ENCODE assay signal across 11 cellular contexts in genomic region chr13:42997381-42997780, GRCh38. TPM values are rescaled to one million over a fixed set of nuclear protein-coding genes. Genes with fewer than 3 reads are reported as not detected.
A peak's percentile ranks its signal among the peaks of the same experiment; 100 is the strongest.
DNase-seq lines count a peak whose midpoint lies in the region; ATAC-seq and TF ChIP-seq lines count a peak whose summit lies in the region.
"Had no signal": no experiment of that assay in that cellular context is flagged by ENCODE, and none has a peak within 500 bp of the region (broad histone marks: within the 10 kb centered on the region; RNA-seq: fewer than 3 reads in every experiment).

No MANE protein-coding gene starts in this region.

- H3K79me2 ChIP-seq in OCI-LY1 (ENCODE audit: insufficient read depth, low read length) = no peaks in the 10 kb centered on the region

- H3K9me3 ChIP-seq in OCI-LY1 (ENCODE audit: low read length) (no peaks in the 10 kb centered on the region), spleen (peaks cover 0 to 2% (median 0%) of the 10 kb centered on the region in 8 donors)

- ATAC-seq in GM21381 (IDR thresholded peaks at IDR 0.05; ENCODE audit: unreplicated experiment) = peak; percentile 41

- no peak for TF ChIP-seq POLR2A in spleen (IDR thresholded peaks at IDR 0.05)

- no peaks in the 10 kb centered on the region for H4K20me1 ChIP-seq in OCI-LY1 (ENCODE audit: insufficient read depth, low read length)

- no peaks in the 10 kb centered on the region for H3K9me2 ChIP-seq in OCI-LY1 (ENCODE audit: low read depth, low read length)

- no peak overlapping the region for H3K4me3 ChIP-seq in GM06990 (replicated peaks; ENCODE audit: low read depth, low read length)
- H3K4me3 ChIP-seq in OCI-LY1 (ENCODE audit: low read depth, low read length, poor library complexity, severe bottlenecking) = no peak overlapping the region
- H3K4me3 ChIP-seq in fibroblast of villous mesenchyme (ENCODE audit: low read depth, low read length) = no peak overlapping the region
- H3K4me3 ChIP-seq in spleen = no peak overlapping the region
- H3K4me3 ChIP-seq: SK-N-MC had no signal

- H3K4me2 ChIP-seq in OCI-LY1 (ENCODE audit: low read length) = no peak overlapping the region

- H3K4me1 ChIP-seq in OCI-LY1 (ENCODE audit: insufficient read depth, low read length, severe bottlenecking) (peaks cover 7% of the 10 kb centered on the region), spleen (peaks cover 0 to 10% (median 7%) of the 10 kb centered on the region in 6 donors)

- H3K36me3 ChIP-seq in GM06990 (ENCODE audit: control insufficient read depth, insufficient read depth, low read length) (no peaks in the 10 kb centered on the region), OCI-LY1 (ENCODE audit: insufficient read depth, low read length) (no peaks in the 10 kb centered on the region), spleen (no peaks in the 10 kb centered on the region)

- no peaks in the 10 kb centered on the region; the same call in 1 of the 2 replicates for H3F3A ChIP-seq in OCI-LY1 (ENCODE audit: insufficient read depth, low read length)

- H3K27ac ChIP-seq in OCI-LY1 (ENCODE audit: low read depth, low read length, poor library complexity, severe bottlenecking) (no peak overlapping the region), spleen (no peak overlapping the region)
- H3K27ac ChIP-seq: SK-N-MC had no signal

- no peak overlapping the region for H3K9ac ChIP-seq in OCI-LY1 (ENCODE audit: low read length)

- peak; percentile 50 for DNase-seq in GM06990 (ENCODE audit: extremely low read depth, insufficient read length)
- DNase-seq in fibroblast of villous mesenchyme (ENCODE audit: low read depth) = peak; percentile 51
- no peak for DNase-seq in NCI-H510A (lab: John Stamatoyannopoulos, UW)
- no peak for DNase-seq in anterior cingulate cortex (lab: John Stamatoyannopoulos, UW)
- DNase-seq in spleen = no peak
- no peak for DNase-seq in NCI-H1417 (lab: John Stamatoyannopoulos, UW)
- DNase-seq: activated T-cell treated with anti-CD3 and anti-CD28 coated beads for 4 hours, kidney glomerular epithelial cell had no signal

- WGBS in spleen, 5 donors = 64 to 87% (median 79%) methylated on average over 2 of the region's 2 CpGs

- intact Hi-C loops in spleen (cut with DNase I; ENCODE audit: low total_unique reads) = no loop called here

- 0 out of 2 replicates have a peak overlapping the region, but pooled peaks have one; percentile 32 for H2AFZ ChIP-seq in OCI-LY1 (ENCODE audit: low read length)

- TF ChIP-seq CTCF in GM06990 (IDR thresholded peaks at IDR 0.05; ENCODE audit: insufficient read depth, low read length, poor library complexity, severe bottlenecking) = no peak
- no peak for TF ChIP-seq CTCF in OCI-LY1 (IDR thresholded peaks at IDR 0.05; ENCODE audit: low read length)
- TF ChIP-seq CTCF in fibroblast of villous mesenchyme (IDR thresholded peaks at IDR 0.05; ENCODE audit: insufficient read depth, low read depth, low read length) = no peak
- no peak for TF ChIP-seq CTCF in spleen (IDR thresholded peaks at IDR 0.05 in 8 of 11, conservative IDR thresholded peaks at IDR 0.05 in 3 of 11)

- no peaks in the 10 kb centered on the region for H3K27me3 ChIP-seq in GM06990 (replicated peaks; ENCODE audit: control insufficient read depth, insufficient read depth, low read length)
- H3K27me3 ChIP-seq in OCI-LY1 (ENCODE audit: insufficient read depth, low read length) = no peaks in the 10 kb centered on the region
- no peaks in the 10 kb centered on the region for H3K27me3 ChIP-seq in spleen (replicated peaks in 1 of 7)

RNA-seq across cellular contexts. Expression of gene EPSTI1, which starts 5.3 kb away (rescaled TPM):
- total RNA-seq in fibroblast of villous mesenchyme (9.0 and 15.1 TPM in 2 replicates), spleen (10 to 100 TPM; 12.1 to 50.2 (median 32.7) TPM)
- polyA plus RNA-seq in spleen = 10 to 100 TPM in 2 of 3 donors, 1 to 10 TPM in 1; 9.9 to 14.6 (median 11.4) TPM

RNA-seq across cellular contexts. Expression of gene DNAJC15, which starts 26.0 kb away (rescaled TPM):
- 4.7 and 6.1 TPM in 2 replicates for total RNA-seq in fibroblast of villous mesenchyme
- 10 to 100 TPM in 4 of 7 donors, 1 to 10 TPM in 3; 6.7 to 13.9 (median 10.4) TPM for total RNA-seq in spleen
- 10 to 100 TPM; 11.4 to 17.4 (median 12.2) TPM for polyA plus RNA-seq in spleen

Comparison
In these comparisons a context has a peak if more than half of its experiments do, and no peak if none do; other contexts are left out.
1. DNase-seq: peak in GM06990 (single experiment) and fibroblast of villous mesenchyme (single experiment); none in NCI-H510A (single experiment), anterior cingulate cortex (0 of 58), spleen (single experiment) and NCI-H1417 (0 of 3).